8 cellular contexts compared by ENCODE assay signal in the genomic region with DNA sequence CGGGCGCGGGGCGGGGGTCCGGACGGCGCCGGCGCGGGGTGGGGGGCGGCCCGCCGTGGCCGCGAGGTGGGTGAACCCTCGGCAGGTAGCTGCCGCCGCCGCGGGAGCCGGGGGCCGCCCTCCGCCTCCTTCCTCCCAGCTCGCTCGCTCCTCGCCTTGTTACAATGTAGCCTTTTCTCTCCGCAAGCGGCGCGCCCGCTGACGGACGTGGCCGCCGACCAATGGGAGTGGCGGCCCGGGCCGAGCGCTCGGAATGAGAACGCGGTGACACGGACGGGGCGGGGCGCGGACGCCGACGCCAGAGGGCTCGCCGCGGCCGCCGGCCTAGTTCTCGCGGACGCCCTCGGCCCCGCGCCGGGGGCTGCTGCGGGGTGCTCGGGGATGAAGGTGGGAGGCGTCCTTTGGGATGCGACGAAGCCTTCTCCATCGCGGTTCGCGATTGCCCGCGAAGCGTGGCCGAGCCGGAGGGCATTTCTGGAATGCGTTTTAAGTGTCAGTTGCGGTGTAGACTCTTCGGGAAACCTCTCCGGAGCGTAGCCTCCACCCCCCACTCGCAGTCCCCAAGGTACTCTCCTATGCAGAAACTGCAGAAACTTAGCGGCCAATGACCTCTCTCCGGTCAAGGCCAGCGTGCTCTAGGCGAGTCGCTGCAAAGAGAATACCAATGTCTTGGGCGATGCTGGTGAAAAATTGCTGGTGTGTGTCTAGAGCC. TPM values are rescaled to one million over a fixed set of nuclear protein-coding genes. Genes with fewer than 3 reads are reported as not detected.
A peak's percentile ranks its signal among the peaks of the same experiment; 100 is the strongest.
DNase-seq lines count a peak whose midpoint lies in the region; ATAC-seq and TF ChIP-seq lines count a peak whose summit lies in the region.

No MANE protein-coding gene starts in this region.

- DNase-seq in NCI-H2081 (lab: John Stamatoyannopoulos, UW), result peak; percentile 94 to 98
- DNase-seq in T1000 (lab: John Stamatoyannopoulos, UW), result peak; percentile 93
- DNase-seq in astrocyte of the hippocampus (ENCODE audit: low read depth, low spot score), result peak; percentile 99
- peak; percentile 98 for DNase-seq in hepatocyte (ENCODE audit: low spot score)
- DNase-seq in vagina (ENCODE audit: extremely low spot score in 2 of 2), result peak; percentile 95 to 96

- H3K9me3 ChIP-seq in hepatocyte (ENCODE audit: low read depth) (no peaks in the 10 kb centered on the region), vagina (no peaks in the 10 kb centered on the region)

- peak overlapping the region; percentile 77 for H2AFZ ChIP-seq in hepatocyte

- peaks cover 50% of the 10 kb centered on the region for H3K79me2 ChIP-seq in hepatocyte

- H3K9me2 ChIP-seq in hepatocyte (replicated peaks; ENCODE audit: insufficient read depth), result no peaks in the 10 kb centered on the region

- H3K4me1 ChIP-seq in hepatocyte (ENCODE audit: insufficient read depth) (peaks cover 21% of the 10 kb centered on the region), rectal smooth muscle tissue (ENCODE audit: control insufficient read depth, insufficient read depth, low read length) (peaks cover 9% of the 10 kb centered on the region), vagina (peaks cover 45% of the 10 kb centered on the region)

- no peaks in the 10 kb centered on the region for H3K36me3 ChIP-seq in hepatocyte (replicated peaks; ENCODE audit: insufficient read depth, low read depth)
- H3K36me3 ChIP-seq in rectal smooth muscle tissue (ENCODE audit: control insufficient read depth, insufficient read depth, low read length), result no peaks in the 10 kb centered on the region
- H3K36me3 ChIP-seq in vagina, result no peaks in the 10 kb centered on the region

- ATAC-seq in GM18517 (IDR thresholded peaks at IDR 0.05; ENCODE audit: unreplicated experiment), result peak; percentile 93
- peak; percentile 96 for ATAC-seq in HG03039 (IDR thresholded peaks at IDR 0.05; ENCODE audit: unreplicated experiment)

- H3K4me3 ChIP-seq in hepatocyte (peak overlapping the region; percentile 98), rectal smooth muscle tissue (ENCODE audit: low read length) (peak overlapping the region; percentile 94), vagina (peak overlapping the region; percentile 64 to 68)

- TF ChIP-seq CTCF in hepatocyte (IDR thresholded peaks at IDR 0.05; ENCODE audit: poor library complexity), result no peak
- no peak for TF ChIP-seq CTCF in vagina (IDR thresholded peaks at IDR 0.05)

- peaks cover 10% of the 10 kb centered on the region for H4K20me1 ChIP-seq in hepatocyte (ENCODE audit: insufficient read depth, poor library complexity, severe bottlenecking)

- 1% methylated on average over 44 of the region's 88 CpGs for WGBS in hepatocyte (ENCODE audit: low lambda C conversion rate, missing lambda C conversion rate)

- TF ChIP-seq POLR2A in vagina (IDR thresholded peaks at IDR 0.05), result peak in 1 of 2 donors; percentile 62

- peak overlapping the region; percentile 99 for H3K27ac ChIP-seq in hepatocyte
- peak overlapping the region; percentile 95 for H3K27ac ChIP-seq in rectal smooth muscle tissue (ENCODE audit: low read depth, low read length)
- peak overlapping the region; percentile 79 for H3K27ac ChIP-seq in vagina

- H3K4me2 ChIP-seq in hepatocyte, result peak overlapping the region; percentile 95

- H3K27me3 ChIP-seq in hepatocyte, result no peaks in the 10 kb centered on the region
- H3K27me3 ChIP-seq in rectal smooth muscle tissue (ENCODE audit: control insufficient read depth, insufficient read depth, low read length), result no peaks in the 10 kb centered on the region
- H3K27me3 ChIP-seq in vagina, result no peaks in the 10 kb centered on the region

- intact Hi-C loops in vagina (cut with DNase I), result loop anchor here (5.0 kb wide), 1 partner anchor 60 kb away; no protein-coding TSS in a partner anchor

- H3K9ac ChIP-seq in rectal smooth muscle tissue (ENCODE audit: low read length), result peak overlapping the region; percentile 94

RNA-seq across cellular contexts. Expression of gene PRDM11, which starts 0.7 kb away (rescaled TPM):
- 15.0 and 25.0 TPM in 2 replicates for total RNA-seq in hepatocyte
- polyA plus RNA-seq in hepatocyte, result 8.8 and 11.2 TPM in 2 replicates
- total RNA-seq in vagina, result 15.2 TPM

Comparison
In these comparisons a context has a peak if more than half of its experiments do, and no peak if none do; other contexts are left out.
1. Peak in every context shown above with its lines: DNase-seq, ATAC-seq, H3K4me3 ChIP-seq and H3K27ac ChIP-seq.